13 cellular contexts compared by ENCODE assay signal in genomic region chr1:169060010-169060722, GRCh38. TPM values are rescaled to one million over a fixed set of nuclear protein-coding genes. Genes with fewer than 3 reads are reported as not detected.
DNase-seq lines count a peak whose midpoint lies in the region; ATAC-seq and TF ChIP-seq lines count a peak whose summit lies in the region.
"Had no signal": no experiment of that assay in that cellular context is flagged by ENCODE, and none has a peak within 500 bp of the region (broad histone marks: within the 10 kb centered on the region; RNA-seq: fewer than 3 reads in every experiment).

No MANE protein-coding gene starts in this region.

- H3K4me3 Mint-ChIP-seq in activated T-helper 1 cell treated with anti-CD3 and anti-CD28 coated beads, Interleukin-12 subunit alpha, Interleukin-12 subunit beta, Interleukin-2, Interleukin-4 antibody, amounts not matched to agents 30 ng/mL and 10 ng/mL and 1 ng/mL, durations not matched to agents 14 hours and 24 hours and 36 hours, result no peak overlapping the region
- H3K4me3 Mint-ChIP-seq: CD4-positive, alpha-beta memory T cell had no signal

- 81% methylated on average over 9 of the region's 9 CpGs for WGBS in SK-N-SH (ENCODE audit: low lambda C conversion rate)
- 64% methylated on average over 9 of the region's 9 CpGs for WGBS in suprapubic skin

- peaks cover 8% of the 10 kb centered on the region for H3K4me1 Mint-ChIP-seq in activated T-helper 1 cell treated with anti-CD3 and anti-CD28 coated beads, Interleukin-12 subunit alpha, Interleukin-12 subunit beta, Interleukin-2, Interleukin-4 antibody, amounts not matched to agents 30 ng/mL and 10 ng/mL and 1 ng/mL, durations not matched to agents 14 hours and 24 hours and 36 hours (ENCODE audit: low read depth)

- H3K27me3 Mint-ChIP-seq in activated T-helper 1 cell treated with anti-CD3 and anti-CD28 coated beads, Interleukin-12 subunit alpha, Interleukin-12 subunit beta, Interleukin-2, Interleukin-4 antibody, amounts not matched to agents 30 ng/mL and 10 ng/mL and 1 ng/mL, durations not matched to agents 14 hours and 24 hours and 36 hours (ENCODE audit: insufficient read depth), result peaks cover 9% of the 10 kb centered on the region

- POLR2A ChIA-PET in SK-N-SH (lab: Yijun Ruan, JAX), result no interaction called here

- H3K9me3 Mint-ChIP-seq in activated T-helper 1 cell treated with anti-CD3 and anti-CD28 coated beads, Interleukin-12 subunit alpha, Interleukin-12 subunit beta, Interleukin-2, Interleukin-4 antibody, amounts not matched to agents 30 ng/mL and 10 ng/mL and 1 ng/mL, durations not matched to agents 14 hours and 24 hours and 36 hours, result peaks cover 4% of the 10 kb centered on the region

- no peaks in the 10 kb centered on the region for H3K9me2 ChIP-seq in SK-N-SH

- no peaks in the 10 kb centered on the region for H3K9me3 ChIP-seq in SK-N-SH
- H3K9me3 ChIP-seq in left ventricle myocardium inferior (replicated peaks), result peaks cover 16% of the 10 kb centered on the region
- H3K9me3 ChIP-seq in suprapubic skin, result peaks cover 7% of the 10 kb centered on the region

- H3K36me3 ChIP-seq in SK-N-SH (replicated peaks in 1 of 2; ENCODE audit: control insufficient read depth in 1 of 2, insufficient read depth in 2 of 2, low read length in 1 of 2) (no peaks in the 10 kb centered on the region), left ventricle myocardium inferior (no peaks in the 10 kb centered on the region), suprapubic skin (no peaks in the 10 kb centered on the region)

- H2AFZ ChIP-seq in SK-N-SH (ENCODE audit: low read depth), result no peak overlapping the region

- H3K27ac ChIP-seq in SK-N-SH (ENCODE audit: low read depth in 2 of 2, low read length in 1 of 2) (peak overlapping the region; percentile 64 to 93; a peak in 3 of 4 replicates), left ventricle myocardium inferior (replicated peaks) (peak overlapping the region; percentile 25), suprapubic skin (no peak overlapping the region)
- H3K27ac ChIP-seq: KMS-11 had no signal

- no peaks in the 10 kb centered on the region for H3K79me2 ChIP-seq in SK-N-SH (ENCODE audit: insufficient read depth)

- no peaks in the 10 kb centered on the region for H3F3A ChIP-seq in SK-N-SH (replicated peaks; ENCODE audit: insufficient read depth)

- H3K36me3 Mint-ChIP-seq in activated T-helper 1 cell treated with anti-CD3 and anti-CD28 coated beads, Interleukin-12 subunit alpha, Interleukin-12 subunit beta, Interleukin-2, Interleukin-4 antibody, amounts not matched to agents 30 ng/mL and 10 ng/mL and 1 ng/mL, durations not matched to agents 14 hours and 24 hours and 36 hours (ENCODE audit: low read depth), result no peaks in the 10 kb centered on the region
- H3K36me3 Mint-ChIP-seq: CD4-positive, alpha-beta memory T cell had no signal

- DNase-seq in HuH-7.5 (ENCODE audit: low spot score), result peak; percentile 17
- DNase-seq in SK-N-SH, result no peak
- no peak for DNase-seq in left ventricle myocardium inferior
- peak; percentile 15 for DNase-seq in stromal cell of bone marrow (ENCODE audit: low read depth)
- DNase-seq in activated effector memory CD4-positive, alpha-beta T cell treated with Interleukin-2 at 50 U/mL for 16 hours, result no peak
- no peak for DNase-seq in activated T-helper 1 cell treated with anti-CD3 and anti-CD28 coated beads, Interleukin-12 subunit alpha, Interleukin-12 subunit beta, Interleukin-2, Interleukin-4 antibody, amounts not matched to agents 30 ng/mL and 10 ng/mL and 1 ng/mL, durations not matched to agents 14 hours and 24 hours and 36 hours (ENCODE audit: low spot score)
- no peak for DNase-seq in suprapubic skin (ENCODE audit: low spot score in 2 of 2)
- DNase-seq: activated CD4-positive, alpha-beta T cell treated with anti-CD3 and anti-CD28 coated beads for 48 hours; activated gamma-delta T cell treated with Interleukin-2 at 50 U/mL for 16 hours; CD4-positive, alpha-beta memory T cell; cortex of kidney had no signal

- ATAC-seq in HG03469 (IDR thresholded peaks at IDR 0.05; ENCODE audit: unreplicated experiment), result no peak

- no peak for TF ChIP-seq CTCF in SK-N-SH (IDR thresholded peaks at IDR 0.05)
- no peak for TF ChIP-seq CTCF in left ventricle myocardium inferior (IDR thresholded peaks at IDR 0.05; ENCODE audit: borderline replicate concordance)
- no peak for TF ChIP-seq CTCF in suprapubic skin (IDR thresholded peaks at IDR 0.05)

- no peak overlapping the region for H3K4me2 ChIP-seq in SK-N-SH
- H3K4me2 ChIP-seq: KMS-11 had no signal

- no peak overlapping the region for H3K27ac Mint-ChIP-seq in activated T-helper 1 cell treated with anti-CD3 and anti-CD28 coated beads, Interleukin-12 subunit alpha, Interleukin-12 subunit beta, Interleukin-2, Interleukin-4 antibody, amounts not matched to agents 30 ng/mL and 10 ng/mL and 1 ng/mL, durations not matched to agents 14 hours and 24 hours and 36 hours
- H3K27ac Mint-ChIP-seq: CD4-positive, alpha-beta memory T cell had no signal

- H3K4me3 ChIP-seq in SK-N-SH (ENCODE audit: low read depth in 2 of 2, low read length in 1 of 2), result no peak overlapping the region
- no peak overlapping the region for H3K4me3 ChIP-seq in left ventricle myocardium inferior
- H3K4me3 ChIP-seq in suprapubic skin, result no peak overlapping the region

- intact Hi-C loops in left ventricle myocardium inferior (cut with micrococcal nuclease), result no loop called here
- intact Hi-C loops in activated T-helper 1 cell treated with anti-CD3 and anti-CD28 coated beads, Interleukin-12 subunit alpha, Interleukin-12 subunit beta, Interleukin-2, Interleukin-4 antibody, amounts not matched to agents 30 ng/mL and 10 ng/mL and 1 ng/mL, durations not matched to agents 14 hours and 24 hours and 36 hours (cut with micrococcal nuclease), result no loop called here

- CTCF ChIA-PET in SK-N-SH (lab: Yijun Ruan, JAX), result interaction anchor here (0.8 to 1.1 kb wide), 2 partner anchors 10 to 288 kb away, joined by 3 read pairs; no protein-coding TSS in a partner anchor

- H3K27me3 ChIP-seq in SK-N-SH (ENCODE audit: insufficient read depth) (no peaks in the 10 kb centered on the region), left ventricle myocardium inferior (ENCODE audit: low read depth) (no peaks in the 10 kb centered on the region), suprapubic skin (no peaks in the 10 kb centered on the region)

- H4K20me1 ChIP-seq in SK-N-SH (ENCODE audit: insufficient read depth), result no peaks in the 10 kb centered on the region

- TF ChIP-seq EP300 in SK-N-SH (IDR thresholded peaks at IDR 0.05; ENCODE audit: borderline replicate concordance in 1 of 2, low read depth in 1 of 2, low read length in 1 of 2) (no peak), suprapubic skin (IDR thresholded peaks at IDR 0.05) (no peak)

- TF ChIP-seq RAD21 in SK-N-SH (IDR thresholded peaks at IDR 0.05; ENCODE audit: low read length), result no peak

- peaks cover 0 to 6% of the 10 kb centered on the region in 2 experiments; a peak in 2 of 4 replicates for H3K4me1 ChIP-seq in SK-N-SH (ENCODE audit: control insufficient read depth in 1 of 2, insufficient read depth in 2 of 2, low read depth in 1 of 2, low read length in 1 of 2)
- H3K4me1 ChIP-seq in left ventricle myocardium inferior, result peaks cover 16% of the 10 kb centered on the region
- H3K4me1 ChIP-seq in suprapubic skin, result no peaks in the 10 kb centered on the region

- no peak for TF ChIP-seq POLR2A in suprapubic skin (IDR thresholded peaks at IDR 0.05)

- H3K9ac ChIP-seq in SK-N-SH, result no peak overlapping the region
- H3K9ac ChIP-seq: KMS-11 had no signal

TF ChIP-seq in SK-N-SH, 30 proteins besides CTCF, POLR2A, EP300 and RAD21:
- TF ChIP-seq ZBTB33 (IDR thresholded peaks at IDR 0.05; ENCODE audit: borderline replicate concordance, low read depth), result no peak
- no peak for TF ChIP-seq SIN3A (IDR thresholded peaks at IDR 0.05; ENCODE audit: borderline replicate concordance, low read depth, low read length)
- no peak for TF ChIP-seq RFX5 (IDR thresholded peaks at IDR 0.05; ENCODE audit: low read length)
- no peak for TF ChIP-seq NRF1 (IDR thresholded peaks at IDR 0.05; ENCODE audit: low read depth, low read length)
- TF ChIP-seq FOXM1 (IDR thresholded peaks at IDR 0.05; ENCODE audit: low read depth), result no peak
- no peak for TF ChIP-seq FOXJ3 (CRISPR knock-in tag; IDR thresholded peaks at IDR 0.05)
- no peak for TF ChIP-seq MEF2A (IDR thresholded peaks at IDR 0.05; ENCODE audit: borderline replicate concordance, low read depth)
- TF ChIP-seq MXI1 (IDR thresholded peaks at IDR 0.05; ENCODE audit: low read depth, low read length), result no peak
- TF ChIP-seq TCF12 (IDR thresholded peaks at IDR 0.05), result no peak
- TF ChIP-seq RXRA (IDR thresholded peaks at IDR 0.05; ENCODE audit: borderline replicate concordance, low read depth), result no peak
- no peak for TF ChIP-seq GATA2 (CRISPR knock-in tag; IDR thresholded peaks at IDR 0.05)
- no peak for TF ChIP-seq ELF1 (IDR thresholded peaks at IDR 0.05)
- no peak for TF ChIP-seq TAF1 (IDR thresholded peaks at IDR 0.05; ENCODE audit: borderline replicate concordance, low read depth, low read length)
TF ChIP-seq in SK-N-SH: peak in this region for 0.

RNA-seq across cellular contexts. Expression of gene ATP1B1, which starts 46.3 kb away (rescaled TPM):
- polyA plus RNA-seq in SK-N-SH (2012; rRNA removed), result 49.5 and 52.7 TPM in 2 replicates
- polyA plus RNA-seq in SK-N-SH (2012; cell fraction: cytosol; rRNA removed), result 64.4 and 75.2 TPM in 2 replicates
- 18.5 and 36.8 TPM in 2 replicates for polyA plus RNA-seq in SK-N-SH (2012; cell fraction: nucleus; rRNA removed)
- total RNA-seq in left ventricle myocardium inferior (385 TPM), suprapubic skin (100 to 1,000 TPM in 2 of 4 donors, 10 to 100 TPM in 2; 63.3 to 150 (median 108) TPM)
- 12.3 TPM in 2 replicates for total RNA-seq in activated T-helper 1 cell treated with anti-CD3 and anti-CD28 coated beads, Interleukin-12 subunit alpha, Interleukin-12 subunit beta, Interleukin-2, Interleukin-4 antibody, amounts not matched to agents 30 ng/mL and 10 ng/mL and 1 ng/mL, durations not matched to agents 14 hours and 24 hours and 36 hours

Comparison
In these comparisons a context has a peak if more than half of its experiments do, and no peak if none do; other contexts are left out.
1. DNase-seq: peak in HuH-7.5 (single experiment) and stromal cell of bone marrow (single experiment); none in SK-N-SH (single experiment), left ventricle myocardium inferior (single experiment), activated effector memory CD4-positive, alpha-beta T cell treated with Interleukin-2 at 50 U/mL for 16 hours (single experiment), activated T-helper 1 cell treated with anti-CD3 and anti-CD28 coated beads, Interleukin-12 subunit alpha, Interleukin-12 subunit beta, Interleukin-2, Interleukin-4 antibody, amounts not matched to agents 30 ng/mL and 10 ng/mL and 1 ng/mL, durations not matched to agents 14 hours and 24 hours and 36 hours (single experiment) and suprapubic skin (0 of 2).